ENCODE assay signal across 28 cellular contexts in the genomic region with DNA sequence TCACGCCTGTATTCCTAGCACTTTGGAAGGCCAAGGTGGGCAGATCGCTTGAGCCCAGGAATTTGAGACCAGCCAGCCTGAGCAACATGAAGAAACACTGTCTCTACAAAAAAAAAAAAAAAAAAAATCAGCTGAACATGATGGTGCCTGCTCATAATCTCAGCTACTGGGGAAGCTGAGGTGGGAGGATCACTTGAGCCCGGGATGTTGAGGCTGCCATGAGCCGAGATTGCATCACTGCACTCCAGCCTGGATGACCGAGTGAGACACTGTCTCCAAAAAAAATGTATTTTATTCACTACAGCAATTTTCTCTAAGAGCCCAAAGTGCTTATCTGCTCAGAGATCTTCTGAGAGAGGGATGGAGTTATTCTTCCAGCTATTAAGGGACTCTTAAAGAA.
"Had no signal": no experiment of that assay in that cellular context is flagged by ENCODE, and none has a peak within 500 bp of the region (broad histone marks: within the 10 kb centered on the region; RNA-seq: fewer than 3 reads in every experiment).

No MANE protein-coding gene starts in this region.

- H3K4me3 Mint-ChIP-seq: natural killer cell treated with Interleukin-12 subunit alpha and Interleukin-12 subunit beta and Interleukin-15 and Interleukin-18, amount 100 ng/mL, for 72 hours; nephron progenitor cell; neural crest cell; stimulated activated effector memory CD8-positive, alpha-beta T cell treated with anti-CD3 and anti-CD28 coated beads, Interleukin-12 subunit alpha, Interleukin-12 subunit beta, amount 100 ng/mL, for 72 hours; stimulated activated naive B cell treated with anti-CD40 and anti-IgM and Interleukin-4, amounts not matched to agents 10 μg/mL and 1 μg/mL and 100 μg/mL, for 72 hours; stimulated activated naive CD8-positive, alpha-beta T cell treated with anti-CD3 and anti-CD28 coated beads, Interleukin-15, Interleukin-2, amounts not matched to agents 100 ng/mL and 50 ng/mL, for 24 hours had no signal

- H3K27ac Mint-ChIP-seq: natural killer cell treated with Interleukin-12 subunit alpha and Interleukin-12 subunit beta and Interleukin-15 and Interleukin-18, amount 100 ng/mL, for 72 hours; nephron progenitor cell; stimulated activated effector memory CD8-positive, alpha-beta T cell treated with anti-CD3 and anti-CD28 coated beads, Interleukin-12 subunit alpha, Interleukin-12 subunit beta, amount 100 ng/mL, for 72 hours; stimulated activated naive B cell treated with anti-CD40 and anti-IgM and Interleukin-4, amounts not matched to agents 10 μg/mL and 1 μg/mL and 100 μg/mL, for 72 hours; stimulated activated naive CD8-positive, alpha-beta T cell treated with anti-CD3 and anti-CD28 coated beads, Interleukin-15, Interleukin-2, amounts not matched to agents 100 ng/mL and 50 ng/mL, for 24 hours had no signal

- H3K36me3 Mint-ChIP-seq: stimulated activated effector memory CD8-positive, alpha-beta T cell treated with anti-CD3 and anti-CD28 coated beads, Interleukin-12 subunit alpha, Interleukin-12 subunit beta, amount 100 ng/mL, for 72 hours had no signal

- H3K27me3 ChIP-seq: neutrophil, pancreas, right atrium auricular region, right lobe of liver, sigmoid colon, stomach, thyroid gland, tibial nerve, upper lobe of left lung, vagina had no signal

- H3K27ac ChIP-seq: neutrophil, pancreas, prostate gland, right atrium auricular region, right lobe of liver, sigmoid colon, stomach, thoracic aorta, thyroid gland, tibial nerve, upper lobe of left lung, vagina had no signal

- ATAC-seq: natural killer cell treated with Interleukin-12 subunit alpha and Interleukin-12 subunit beta and Interleukin-15 and Interleukin-18, amount 100 ng/mL, for 72 hours; pancreas; right lobe of liver; stimulated activated effector memory CD8-positive, alpha-beta T cell treated with anti-CD3 and anti-CD28 coated beads, Interleukin-12 subunit alpha, Interleukin-12 subunit beta, amount 100 ng/mL, for 72 hours; stimulated activated naive B cell treated with anti-CD40 and anti-IgM and Interleukin-4, amounts not matched to agents 10 μg/mL and 1 μg/mL and 100 μg/mL, for 72 hours had no signal

- H3K9me3 ChIP-seq: neutrophil, pancreas, prostate gland, right lobe of liver, thoracic aorta, thyroid gland, vagina had no signal

- H3K4me3 ChIP-seq: pancreas, prostate gland, right atrium auricular region, right lobe of liver, sigmoid colon, stomach, thoracic aorta, thyroid gland, tibial nerve, upper lobe of left lung, vagina had no signal

- H3K27me3 Mint-ChIP-seq: stimulated activated naive B cell treated with anti-CD40 and anti-IgM and Interleukin-4, amounts not matched to agents 10 μg/mL and 1 μg/mL and 100 μg/mL, for 72 hours had no signal

- FAIRE-seq: pancreas, small intestine, urothelium cell line had no signal

- H3K4me1 Mint-ChIP-seq: nephron progenitor cell; neural crest cell; stimulated activated effector memory CD8-positive, alpha-beta T cell treated with anti-CD3 and anti-CD28 coated beads, Interleukin-12 subunit alpha, Interleukin-12 subunit beta, amount 100 ng/mL, for 72 hours; stimulated activated naive B cell treated with anti-CD40 and anti-IgM and Interleukin-4, amounts not matched to agents 10 μg/mL and 1 μg/mL and 100 μg/mL, for 72 hours had no signal

- H3K36me3 ChIP-seq: neutrophil, pancreas, prostate gland, right atrium auricular region, right lobe of liver, sigmoid colon, stomach, thoracic aorta, thyroid gland, tibial nerve, upper lobe of left lung, vagina had no signal

- H3K4me1 ChIP-seq: pancreas, prostate gland, right atrium auricular region, right lobe of liver, sigmoid colon, stomach, thyroid gland, tibial nerve, upper lobe of left lung, vagina had no signal

- DNase-seq: nephron progenitor cell; nucleus accumbens; pancreas; retina; right lobe of liver; sigmoid colon; small intestine; stimulated activated CD4-positive, alpha-beta T cell treated with anti-CD3 and anti-CD28 coated beads, Interleukin-15, amount 100 ng/mL, for 24 hours; stimulated activated CD4-positive, alpha-beta T cell treated with anti-CD3 and anti-CD28 coated beads, Interleukin-2, amount 100 ng/mL, for 24 hours; stimulated activated CD4-positive, alpha-beta T cell treated with anti-CD3 and anti-CD28 coated beads, Interleukin-2, amount 100 ng/mL, for 48 hours; stimulated activated CD4-positive, alpha-beta T cell treated with anti-CD3 and anti-CD28 coated beads, Interleukin-4, amount 100 ng/mL, for 24 hours; stimulated activated naive B cell treated with anti-CD40 and anti-IgM and Interleukin-4, amounts not matched to agents 10 μg/mL and 1 μg/mL and 100 μg/mL, for 72 hours; stimulated activated naive CD4-positive, alpha-beta T cell treated with Interleukin-2 at 50 U/mL for 16 hours; stomach; thyroid gland; trophoblast cell; upper lobe of left lung had no signal
